20 cellular contexts compared by ENCODE assay signal in genomic region chr1:159931101-159931816, GRCh38. TPM values are rescaled to one million over a fixed set of nuclear protein-coding genes. Genes with fewer than 3 reads are reported as not detected.
DNase-seq lines count a peak whose midpoint lies in the region; ATAC-seq, FAIRE-seq and TF ChIP-seq lines count a peak whose summit lies in the region.
"Had no signal": no experiment of that assay in that cellular context is flagged by ENCODE, and none has a peak within 500 bp of the region (broad histone marks: within the 10 kb centered on the region; RNA-seq: fewer than 3 reads in every experiment).

No MANE protein-coding gene starts in this region.

- no peak for TF ChIP-seq POLR2A in spleen (IDR thresholded peaks at IDR 0.05)

- H3K27ac ChIP-seq in kidney (ENCODE audit: low read depth in 2 of 2, low read length in 2 of 2): no peak overlapping the region
- no peak overlapping the region for H3K27ac ChIP-seq in spleen
- H3K27ac ChIP-seq: 22Rv1 had no signal

- no peaks in the 10 kb centered on the region for H3K27me3 ChIP-seq in spleen (replicated peaks in 1 of 7)

- H3K4me3 ChIP-seq in kidney (ENCODE audit: low read length in 2 of 2) (no peak overlapping the region), spleen (no peak overlapping the region)

- H3K36me3 ChIP-seq in kidney (ENCODE audit: control insufficient read depth in 1 of 2, insufficient read depth in 2 of 2, low read length in 2 of 2) (no peaks in the 10 kb centered on the region), spleen (no peaks in the 10 kb centered on the region)

- ATAC-seq in activated T-cell treated with anti-CD3 and anti-CD28 coated beads, Interleukin-2, amount 50 U/mL, for 4 hours: no peak
- ATAC-seq: CD8-positive, alpha-beta T cell; HepG2 had no signal

- WGBS in spleen, 5 donors: 79 to 96% (median 91%) methylated on average over 13 to 14 of the region's 14 CpGs

- no peak overlapping the region for H3K4me3 Mint-ChIP-seq in activated T-cell treated with anti-CD3 and anti-CD28 coated beads, Interleukin-2, amount 50 U/mL, for 24 hours
- no peak overlapping the region for H3K4me3 Mint-ChIP-seq in activated T-cell treated with anti-CD3 and anti-CD28 coated beads, Interleukin-2, amount 50 U/mL, for 4 hours
- H3K4me3 Mint-ChIP-seq: CD8-positive, alpha-beta T cell had no signal

- DNase-seq in activated T-cell treated with anti-CD3 and anti-CD28 coated beads, Interleukin-2, amount 50 U/mL, for 24 hours: peak; percentile 6
- no peak for DNase-seq in activated T-cell treated with anti-CD3 and anti-CD28 coated beads, Interleukin-2, amount 50 U/mL, for 4 hours
- peak; percentile 53 for DNase-seq in kidney
- DNase-seq in spleen: peak; percentile 63
- DNase-seq in NCI-H1930 (lab: John Stamatoyannopoulos, UW): no peak
- DNase-seq in NCI-H526 (lab: John Stamatoyannopoulos, UW): no peak
- DNase-seq in head of caudate nucleus: no peak
- DNase-seq: CD8-positive, alpha-beta T cell; COR-L47; DND-41; GF-D8; HCEC 1CT had no signal

- H3K9me3 Mint-ChIP-seq in activated T-cell treated with anti-CD3 and anti-CD28 coated beads, Interleukin-2, amount 50 U/mL, for 24 hours: no peaks in the 10 kb centered on the region
- H3K9me3 Mint-ChIP-seq in activated T-cell treated with anti-CD3 and anti-CD28 coated beads, Interleukin-2, amount 50 U/mL, for 4 hours: no peaks in the 10 kb centered on the region
- H3K9me3 Mint-ChIP-seq: CD8-positive, alpha-beta T cell had no signal

- H3K4me1 ChIP-seq in kidney (ENCODE audit: control insufficient read depth in 1 of 2, insufficient read depth in 1 of 2, low read depth in 1 of 2, low read length in 2 of 2): peaks cover 0 to 4% of the 10 kb centered on the region in 2 donors
- H3K4me1 ChIP-seq in spleen: peaks cover 6 to 40% (median 22%) of the 10 kb centered on the region in 6 donors

- no peak overlapping the region for H3K27ac Mint-ChIP-seq in activated T-cell treated with anti-CD3 and anti-CD28 coated beads, Interleukin-2, amount 50 U/mL, for 24 hours
- H3K27ac Mint-ChIP-seq: CD8-positive, alpha-beta T cell had no signal

- H3K9me3 ChIP-seq in kidney (ENCODE audit: control insufficient read depth in 1 of 2, low read length in 2 of 2) (no peaks in the 10 kb centered on the region), spleen (no peaks in the 10 kb centered on the region)

- FAIRE-seq in kidney (lab: Jason Lieb, UNC): no peak
- FAIRE-seq: GM19239, H1, HepG2, HTR-8/SVneo had no signal

- peaks cover 3% of the 10 kb centered on the region for H3K27me3 Mint-ChIP-seq in activated T-cell treated with anti-CD3 and anti-CD28 coated beads, Interleukin-2, amount 50 U/mL, for 24 hours
- peaks cover 7% of the 10 kb centered on the region for H3K27me3 Mint-ChIP-seq in activated T-cell treated with anti-CD3 and anti-CD28 coated beads, Interleukin-2, amount 50 U/mL, for 4 hours (ENCODE audit: low read depth)

- TF ChIP-seq CTCF in kidney (IDR thresholded peaks at IDR 0.05; ENCODE audit: borderline replicate concordance, extremely low read depth, insufficient read depth): no peak
- no peak for TF ChIP-seq CTCF in spleen (IDR thresholded peaks at IDR 0.05 in 8 of 11, conservative IDR thresholded peaks at IDR 0.05 in 3 of 11)

- no peaks in the 10 kb centered on the region for H3K36me3 Mint-ChIP-seq in activated T-cell treated with anti-CD3 and anti-CD28 coated beads, Interleukin-2, amount 50 U/mL, for 24 hours (ENCODE audit: low read depth)
- H3K36me3 Mint-ChIP-seq in activated T-cell treated with anti-CD3 and anti-CD28 coated beads, Interleukin-2, amount 50 U/mL, for 4 hours (ENCODE audit: insufficient read depth): no peaks in the 10 kb centered on the region
- H3K36me3 Mint-ChIP-seq: CD14-positive monocyte; CD8-positive, alpha-beta T cell had no signal

- H3K9ac ChIP-seq in kidney (ENCODE audit: low read length in 2 of 2): no peak overlapping the region

- intact Hi-C loops in kidney (cut with DNase I) (no loop called here), spleen (cut with DNase I; ENCODE audit: low total_unique reads) (no loop called here), head of caudate nucleus (cut with DNase I) (no loop called here)

- peaks cover 7% of the 10 kb centered on the region for H3K4me1 Mint-ChIP-seq in activated T-cell treated with anti-CD3 and anti-CD28 coated beads, Interleukin-2, amount 50 U/mL, for 24 hours (ENCODE audit: low read depth)
- H3K4me1 Mint-ChIP-seq in activated T-cell treated with anti-CD3 and anti-CD28 coated beads, Interleukin-2, amount 50 U/mL, for 4 hours (ENCODE audit: low read depth): peaks cover 9% of the 10 kb centered on the region

RNA-seq across cellular contexts. Expression of gene TAGLN2, which starts 6.0 kb away (rescaled TPM):
- total RNA-seq in activated T-cell treated with anti-CD3 and anti-CD28 coated beads, Interleukin-2, amount 50 U/mL, for 4 hours: 100 to 1,000 TPM; 338 to 362 (median 353) TPM
- total RNA-seq in kidney (358 TPM), spleen (100 to 1,000 TPM; 341 to 505 (median 407) TPM)
- polyA plus RNA-seq in kidney (ENCODE audit: insufficient read depth, low read depth, low replicate concordance) (223 TPM), spleen (100 to 1,000 TPM; 351 to 525 (median 475) TPM)

RNA-seq across cellular contexts. Expression of gene IGSF9, which starts 14.2 kb away (rescaled TPM):
- total RNA-seq in activated T-cell treated with anti-CD3 and anti-CD28 coated beads, Interleukin-2, amount 50 U/mL, for 4 hours: under 1 TPM; 0.11 to 0.20 (median 0.16) TPM
- total RNA-seq in kidney (0.88 TPM), spleen (1 to 10 TPM in 4 of 7 donors, under 1 TPM in 3; 0.64 to 2.1 (median 1.1) TPM)
- polyA plus RNA-seq in kidney (ENCODE audit: insufficient read depth, low read depth, low replicate concordance) (1.3 TPM), spleen (under 1 TPM; 0.12 to 0.80 (median 0.46) TPM)
- total RNA-seq: CD8-positive, alpha-beta T cell; HepG2 had no signal
- polyA plus RNA-seq: BJ, CD14-positive monocyte had no signal

RNA-seq across cellular contexts. Expression of gene SLAMF9, which starts 22.8 kb away (rescaled TPM):
- not detected for total RNA-seq in activated T-cell treated with anti-CD3 and anti-CD28 coated beads, Interleukin-2, amount 50 U/mL, for 4 hours
- total RNA-seq in kidney: not detected
- polyA plus RNA-seq in kidney (ENCODE audit: insufficient read depth, low read depth, low replicate concordance): not detected
- total RNA-seq in spleen: 1 to 10 TPM in 1 of 7 donors, under 1 TPM in 2, not detected in 4; 0.67 to 1.3 (median 0.89) TPM
- under 1 TPM; 0.14 to 0.26 (median 0.22) TPM for polyA plus RNA-seq in spleen
- total RNA-seq: A673; CD8-positive, alpha-beta T cell; H1; HepG2 had no signal
- polyA plus RNA-seq: BJ, CD14-positive monocyte, H1 had no signal

RNA-seq across cellular contexts. Expression of gene CFAP45, which starts 31.3 kb away (rescaled TPM):
- 1 to 10 TPM in 1 of 3 donors, under 1 TPM in 2; 0.82 to 1.2 (median 0.82) TPM for total RNA-seq in activated T-cell treated with anti-CD3 and anti-CD28 coated beads, Interleukin-2, amount 50 U/mL, for 4 hours
- total RNA-seq in kidney (1.0 TPM), spleen (1 to 10 TPM; 1.1 to 3.0 (median 2.0) TPM)
- polyA plus RNA-seq in kidney (ENCODE audit: insufficient read depth, low read depth, low replicate concordance) (14.2 TPM), spleen (1 to 10 TPM in 2 of 3 donors, under 1 TPM in 1; 0.58 to 2.8 (median 1.2) TPM)
- total RNA-seq: H1, HepG2 had no signal
- polyA plus RNA-seq: HepG2 had no signal

Comparison
In these comparisons a context has a peak if more than half of its experiments do, and no peak if none do; other contexts are left out.
1. DNase-seq: peak in activated T-cell treated with anti-CD3 and anti-CD28 coated beads, Interleukin-2, amount 50 U/mL, for 24 hours (single experiment), kidney (single experiment) and spleen (single experiment); none in activated T-cell treated with anti-CD3 and anti-CD28 coated beads, Interleukin-2, amount 50 U/mL, for 4 hours (single experiment), NCI-H1930 (0 of 2), NCI-H526 (0 of 2) and head of caudate nucleus (0 of 42).